In the genomic region with DNA sequence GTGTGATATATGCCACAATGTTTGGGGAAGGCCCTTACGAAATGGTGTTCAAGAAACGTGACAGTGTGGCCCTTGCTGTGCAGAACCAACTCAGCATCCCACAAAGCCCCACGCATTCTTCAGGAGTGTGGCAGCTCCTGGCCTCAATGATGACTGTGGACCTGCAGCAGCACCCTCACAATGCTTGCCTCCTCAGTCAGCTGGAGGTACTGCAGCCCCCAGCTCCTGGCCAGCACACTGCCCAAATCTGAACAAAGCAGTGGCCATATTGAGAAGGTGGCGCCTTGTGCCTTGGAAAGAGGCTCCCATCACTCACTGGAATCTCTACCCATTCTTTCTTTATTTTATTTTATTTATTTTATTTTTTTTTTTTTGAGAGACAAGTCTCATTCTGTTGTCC, we compare ENCODE assay signal across 21 cellular contexts. TPM values are rescaled to one million over a fixed set of nuclear protein-coding genes. Genes with fewer than 3 reads are reported as not detected.
DNase-seq lines count a peak whose midpoint lies in the region; ATAC-seq, FAIRE-seq and TF ChIP-seq lines count a peak whose summit lies in the region.
"Had no signal": no experiment of that assay in that cellular context is flagged by ENCODE, and none has a peak within 500 bp of the region (broad histone marks: within the 10 kb centered on the region; RNA-seq: fewer than 3 reads in every experiment).

No MANE protein-coding gene starts in this region.

- peak in 1 of 2 experiments; percentile 33 for DNase-seq in A549 (ENCODE audit: low read depth in 1 of 2, low spot score in 1 of 2)
- peak; percentile 23 for DNase-seq in WTC11 (ENCODE audit: low spot score)
- DNase-seq in hepatic stellate cell (ENCODE audit: low spot score), result peak; percentile 17
- DNase-seq in AG08395 (ENCODE audit: low spot score), result no peak
- DNase-seq in NCI-H526 treated with DMSO at 0.1 percent for 48 hours (lab: John Stamatoyannopoulos, UW), result no peak
- DNase-seq in DMS79 (lab: John Stamatoyannopoulos, UW), result no peak
- DNase-seq: activated CD4-positive, CD25-positive, alpha-beta regulatory T cell; activated effector memory CD4-positive, alpha-beta T cell treated with anti-CD3 and anti-CD28 coated beads, Interleukin-2, amount 50 U/mL, for 16 hours; heart right ventricle; NCI-H2029; NCI-H524 treated with DMSO at 0.1 percent for 48 hours; nucleus accumbens; Peyer's patch; small intestine; stimulated activated naive CD4-positive, alpha-beta T cell treated with Interleukin-2 at 50 U/mL for 16 hours; upper lobe of right lung had no signal

- TF ChIP-seq CTCF in A549 (IDR thresholded peaks at IDR 0.05) (no peak), GM12874 (IDR thresholded peaks at IDR 0.05; ENCODE audit: insufficient read depth, low read depth, low read length) (peak; percentile 22; the same call in 1 of the 2 replicates), WTC11 (IDR thresholded peaks at IDR 0.05) (no peak)

- TF ChIP-seq POLR2A in A549 (IDR thresholded peaks at IDR 0.05; ENCODE audit: low read length), result no peak

- peaks cover 64% of the 10 kb centered on the region for H3K36me3 Mint-ChIP-seq in WTC11

- H3K9me3 Mint-ChIP-seq in WTC11, result 0 out of 2 replicates have a peak, but pooled peaks cover 1% of the 10 kb centered on the region

- H3K27me3 Mint-ChIP-seq in WTC11 (ENCODE audit: low read depth), result no peaks in the 10 kb centered on the region

- no peaks in the 10 kb centered on the region for H3K4me1 Mint-ChIP-seq in WTC11

- TF ChIP-seq RAD21 in A549 (conservative IDR thresholded peaks at IDR 0.05 in 1 of 2, IDR thresholded peaks at IDR 0.05 in 1 of 2), result no peak

- H3K27ac ChIP-seq in A549, result no peak overlapping the region
- H3K27ac ChIP-seq: epithelial cell of prostate, heart right ventricle, Peyer's patch, upper lobe of right lung had no signal

- no peak for FAIRE-seq in A549 (lab: Jason Lieb, UNC)
- FAIRE-seq: colon, D721Med, small intestine had no signal

- CTCF ChIA-PET in A549 (lab: Yijun Ruan, JAX), result interaction anchor here (1.0 to 3.0 kb wide), 4 partner anchors 10 to 19 kb away, joined by 3 to 15 read pairs (median 5); a partner anchor contains a TSS
- CTCF ChIA-PET in WTC11 (lab: Charles Lee), result interaction anchor here (0.5 to 1.7 kb wide), 4 partner anchors 11 to 208 kb away, joined by 3 to 7 read pairs (median 4); a partner anchor contains a TSS

- no peak overlapping the region for H3K4me2 ChIP-seq in A549

- POLR2A ChIA-PET in A549 (lab: Yijun Ruan, JAX), result no interaction called here
- POLR2A ChIA-PET in WTC11 (lab: Charles Lee), result no interaction called here

- ATAC-seq in A549 (peak; percentile 88 to 90), WTC11 (peak; percentile 68; the same call in 1 of the 2 replicates), HG03378 (IDR thresholded peaks at IDR 0.05; ENCODE audit: unreplicated experiment) (no peak)
- ATAC-seq: heart right ventricle had no signal

- no peak overlapping the region for H3K4me3 ChIP-seq in A549
- H3K4me3 ChIP-seq: heart right ventricle, Peyer's patch, upper lobe of right lung had no signal

- no peaks in the 10 kb centered on the region for H3K4me1 ChIP-seq in A549
- H3K4me1 ChIP-seq: heart right ventricle, Peyer's patch, upper lobe of right lung had no signal

- no peak overlapping the region for H3K4me3 Mint-ChIP-seq in WTC11

- WGBS in A549 (ENCODE audit: missing lambda C conversion rate), result 96% methylated on average over 4 of the region's 4 CpGs

- no peak overlapping the region for H3K27ac Mint-ChIP-seq in WTC11

- no peak for TF ChIP-seq EP300 in A549 (IDR thresholded peaks at IDR 0.05)

- no peaks in the 10 kb centered on the region for H3K9me3 ChIP-seq in A549
- H3K9me3 ChIP-seq: heart right ventricle, Peyer's patch, upper lobe of right lung had no signal

TF ChIP-seq in A549, 52 proteins besides CTCF, POLR2A, EP300 and RAD21 (continues in another document):
- TF ChIP-seq ZSCAN20 (CRISPR knock-in tag; IDR thresholded peaks at IDR 0.05), result no peak
- TF ChIP-seq TFCP2L1 (CRISPR knock-in tag; IDR thresholded peaks at IDR 0.05), result no peak
- TF ChIP-seq JUNB (IDR thresholded peaks at IDR 0.05), result no peak
- TF ChIP-seq RARB (CRISPR knock-in tag; IDR thresholded peaks at IDR 0.05), result no peak
- TF ChIP-seq, protein P1, sequence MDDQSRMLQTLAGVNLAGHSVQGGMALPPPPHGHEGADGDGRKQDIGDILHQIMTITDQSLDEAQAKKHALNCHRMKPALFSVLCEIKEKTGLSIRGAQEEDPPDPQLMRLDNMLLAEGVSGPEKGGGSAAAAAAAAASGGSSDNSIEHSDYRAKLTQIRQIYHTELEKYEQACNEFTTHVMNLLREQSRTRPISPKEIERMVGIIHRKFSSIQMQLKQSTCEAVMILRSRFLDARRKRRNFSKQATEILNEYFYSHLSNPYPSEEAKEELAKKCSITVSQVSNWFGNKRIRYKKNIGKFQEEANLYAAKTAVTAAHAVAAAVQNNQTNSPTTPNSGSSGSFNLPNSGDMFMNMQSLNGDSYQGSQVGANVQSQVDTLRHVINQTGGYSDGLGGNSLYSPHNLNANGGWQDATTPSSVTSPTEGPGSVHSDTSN (IDR thresholded peaks at IDR 0.05), result no peak
- no peak for TF ChIP-seq ZC3H11A (IDR thresholded peaks at IDR 0.05)

TF ChIP-seq in WTC11, 78 proteins besides CTCF, POLR2A, EP300 and RAD21 (continues in another document):
- TF ChIP-seq, protein P2, sequence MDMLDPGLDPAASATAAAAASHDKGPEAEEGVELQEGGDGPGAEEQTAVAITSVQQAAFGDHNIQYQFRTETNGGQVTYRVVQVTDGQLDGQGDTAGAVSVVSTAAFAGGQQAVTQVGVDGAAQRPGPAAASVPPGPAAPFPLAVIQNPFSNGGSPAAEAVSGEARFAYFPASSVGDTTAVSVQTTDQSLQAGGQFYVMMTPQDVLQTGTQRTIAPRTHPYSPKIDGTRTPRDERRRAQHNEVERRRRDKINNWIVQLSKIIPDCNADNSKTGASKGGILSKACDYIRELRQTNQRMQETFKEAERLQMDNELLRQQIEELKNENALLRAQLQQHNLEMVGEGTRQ (CRISPR knock-in tag; IDR thresholded peaks at IDR 0.05), result no peak
- TF ChIP-seq, protein P3, sequence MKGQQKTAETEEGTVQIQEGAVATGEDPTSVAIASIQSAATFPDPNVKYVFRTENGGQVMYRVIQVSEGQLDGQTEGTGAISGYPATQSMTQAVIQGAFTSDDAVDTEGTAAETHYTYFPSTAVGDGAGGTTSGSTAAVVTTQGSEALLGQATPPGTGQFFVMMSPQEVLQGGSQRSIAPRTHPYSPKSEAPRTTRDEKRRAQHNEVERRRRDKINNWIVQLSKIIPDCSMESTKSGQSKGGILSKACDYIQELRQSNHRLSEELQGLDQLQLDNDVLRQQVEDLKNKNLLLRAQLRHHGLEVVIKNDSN (CRISPR knock-in tag; IDR thresholded peaks at IDR 0.05), result no peak

RNA-seq across cellular contexts. Expression of a gene that starts 10.4 kb away (rescaled TPM):
- polyA plus RNA-seq in A549 (2011; rRNA removed) (28.1 and 30.4 TPM in 2 replicates), A549 (2017; fragmentation: RNase III; extraction: RNeasy Plus Mini Kit Qiagen cat#74134 plus additional on column Dnase treatment) (18.0 to 23.3 TPM (median 20.2 TPM) in 3 replicates)
- polyA plus RNA-seq in A549 (2012; cell fraction: cytosol; rRNA removed), result 20.6 and 20.7 TPM in 2 replicates
- polyA plus RNA-seq in A549 (2012; cell fraction: nucleus; rRNA removed), result 12.8 and 19.6 TPM in 2 replicates
- 5.5 and 6.9 TPM in 2 replicates for polyA minus RNA-seq in A549 (2011; rRNA and poly(A)+ RNA removed)
- total RNA-seq in WTC11 (2021), result 24.0 to 24.6 TPM (median 24.4 TPM) in 3 replicates

RNA-seq across cellular contexts. Expression of a gene that starts 15.3 kb away (rescaled TPM):
- polyA plus RNA-seq in A549 (2011; rRNA removed), result 0.70 and 0.74 TPM in 2 replicates
- polyA plus RNA-seq in A549 (2012; cell fraction: cytosol; rRNA removed), result 0.07 and 0.10 TPM in 2 replicates
- polyA plus RNA-seq in A549 (2012; cell fraction: nucleus; rRNA removed), result 0.07 and 0.18 TPM in 2 replicates
- polyA plus RNA-seq in A549 (2017; fragmentation: RNase III; extraction: RNeasy Plus Mini Kit Qiagen cat#74134 plus additional on column Dnase treatment), result 0.42 to 1.2 TPM (median 1.1 TPM) in 3 replicates
- 0.15 and 0.54 TPM in 2 replicates for polyA minus RNA-seq in A549 (2011; rRNA and poly(A)+ RNA removed)
- 0.16 TPM in 1 of 3 replicates, not detected in the others for total RNA-seq in WTC11 (2021)

RNA-seq across cellular contexts. Expression of a gene that starts 42.6 kb away (rescaled TPM):
- polyA plus RNA-seq in A549 (2011; rRNA removed) (10.5 and 14.1 TPM in 2 replicates), A549 (2017; fragmentation: RNase III; extraction: RNeasy Plus Mini Kit Qiagen cat#74134 plus additional on column Dnase treatment) (10.8 to 12.1 TPM (median 11.9 TPM) in 3 replicates)
- 10.3 and 10.5 TPM in 2 replicates for polyA plus RNA-seq in A549 (2012; cell fraction: cytosol; rRNA removed)
- polyA plus RNA-seq in A549 (2012; cell fraction: nucleus; rRNA removed), result 9.0 and 13.2 TPM in 2 replicates
- polyA minus RNA-seq in A549 (2011; rRNA and poly(A)+ RNA removed), result 2.0 and 2.1 TPM in 2 replicates
- 19.9 to 22.8 TPM (median 22.5 TPM) in 3 replicates for total RNA-seq in WTC11 (2021)

RNA-seq across cellular contexts. Expression of a gene that starts 57.0 kb away (rescaled TPM):
- polyA plus RNA-seq in A549 (2011; rRNA removed), result 33.0 and 35.6 TPM in 2 replicates
- 15.2 and 17.9 TPM in 2 replicates for polyA plus RNA-seq in A549 (2012; cell fraction: cytosol; rRNA removed)
- polyA plus RNA-seq in A549 (2012; cell fraction: nucleus; rRNA removed), result 11.1 and 12.6 TPM in 2 replicates
- 26.7 to 27.0 TPM (median 26.9 TPM) in 3 replicates for polyA plus RNA-seq in A549 (2017; fragmentation: RNase III; extraction: RNeasy Plus Mini Kit Qiagen cat#74134 plus additional on column Dnase treatment)
- 15.6 and 18.5 TPM in 2 replicates for polyA minus RNA-seq in A549 (2011; rRNA and poly(A)+ RNA removed)
- total RNA-seq in WTC11 (2021), result 24.5 to 27.7 TPM (median 25.2 TPM) in 3 replicates

RNA-seq across cellular contexts. Expression of a gene that starts 57.2 kb away (rescaled TPM):
- 280 and 390 TPM in 2 replicates for polyA plus RNA-seq in A549 (2011; rRNA removed)
- 272 and 403 TPM in 2 replicates for polyA plus RNA-seq in A549 (2012; cell fraction: cytosol; rRNA removed)
- 46.2 and 69.2 TPM in 2 replicates for polyA plus RNA-seq in A549 (2012; cell fraction: nucleus; rRNA removed)
- 454 to 469 TPM (median 468 TPM) in 3 replicates for polyA plus RNA-seq in A549 (2017; fragmentation: RNase III; extraction: RNeasy Plus Mini Kit Qiagen cat#74134 plus additional on column Dnase treatment)
- polyA minus RNA-seq in A549 (2011; rRNA and poly(A)+ RNA removed), result 40.4 and 50.3 TPM in 2 replicates
- total RNA-seq in WTC11 (2021), result 173 to 212 TPM (median 177 TPM) in 3 replicates

Comparison
In these comparisons a context has a peak if more than half of its experiments do, and no peak if none do; other contexts are left out.
1. DNase-seq: peak in WTC11 (single experiment) and hepatic stellate cell (single experiment); none in AG08395 (single experiment), NCI-H526 treated with DMSO at 0.1 percent for 48 hours (single experiment) and DMS79 (single experiment).